In genomic region chr2:218366621-218367414, GRCh38 we compare ENCODE assay signal across 9 cellular contexts. TPM values are rescaled to one million over a fixed set of nuclear protein-coding genes. Genes with fewer than 3 reads are reported as not detected.
DNase-seq lines count a peak whose midpoint lies in the region; TF ChIP-seq lines count a peak whose summit lies in the region.
"Had no signal": no experiment of that assay in that cellular context is flagged by ENCODE, and none has a peak within 500 bp of the region (broad histone marks: within the 10 kb centered on the region; RNA-seq: fewer than 3 reads in every experiment).

No MANE protein-coding gene starts in this region.

- no peaks in the 10 kb centered on the region for H4K20me1 ChIP-seq in OCI-LY1 (ENCODE audit: insufficient read depth, low read length)

- H3K79me2 ChIP-seq in OCI-LY1 (ENCODE audit: insufficient read depth, low read length), result no peaks in the 10 kb centered on the region

- no peak for TF ChIP-seq POLR2A in esophagus squamous epithelium (IDR thresholded peaks at IDR 0.05)

- CTCF ChIA-PET in Calu3 (lab: Charles Lee), result interaction anchor here (1.0 kb wide), 1 partner anchor 305 kb away, joined by 5 read pairs; the partner anchor contains the start of genes RNF25 and STK36

- 85% methylated on average over 5 of the region's 9 CpGs; no CpG with 5 or more reads in 1 of the 2 donors for WGBS in esophagus squamous epithelium, 2 donors

- H3K4me1 Mint-ChIP-seq in Calu3 (ENCODE audit: low read depth, unreplicated experiment), result no peaks in the 10 kb centered on the region

- H3K9me3 ChIP-seq in OCI-LY1 (ENCODE audit: low read length), result no peaks in the 10 kb centered on the region
- H3K9me3 ChIP-seq in esophagus squamous epithelium, result peaks cover 0 to 10% (median 0%) of the 10 kb centered on the region in 3 donors

- no peaks in the 10 kb centered on the region for H3K9me3 Mint-ChIP-seq in Calu3 (ENCODE audit: low read depth, unreplicated experiment)

- H3K9ac ChIP-seq in OCI-LY1 (ENCODE audit: low read length), result no peak overlapping the region

- no peaks in the 10 kb centered on the region for H3F3A ChIP-seq in OCI-LY1 (ENCODE audit: insufficient read depth, low read length)

- no peaks in the 10 kb centered on the region; the same call in 1 of the 2 replicates for H3K36me3 ChIP-seq in OCI-LY1 (ENCODE audit: insufficient read depth, low read length)
- H3K36me3 ChIP-seq in esophagus squamous epithelium, result no peaks in the 10 kb centered on the region

- H2AFZ ChIP-seq in OCI-LY1 (ENCODE audit: low read length), result no peak overlapping the region

- H3K4me3 ChIP-seq in OCI-LY1 (ENCODE audit: low read depth, low read length, poor library complexity, severe bottlenecking) (peak overlapping the region; percentile 58), esophagus squamous epithelium (peak overlapping the region; percentile 51 to 70 (median 60))

- DNase-seq in Calu3, result no peak
- DNase-seq in esophagus squamous epithelium (lab: John Stamatoyannopoulos, UW), result no peak
- peak; percentile 60 for DNase-seq in posterior vena cava (ENCODE audit: low spot score)
- no peak for DNase-seq in GM19238 (ENCODE audit: insufficient read length, low spot score)
- DNase-seq in stimulated activated CD4-positive, alpha-beta T cell treated with anti-CD3 and anti-CD28 coated beads, Interleukin-1b, Interleukin-23, amount 100 ng/mL, for 48 hours, result no peak
- DNase-seq in NCI-H446 (lab: John Stamatoyannopoulos, UW), result no peak
- DNase-seq in stimulated activated CD4-positive, alpha-beta T cell treated with anti-CD3 and anti-CD28 coated beads, Interleukin-12 subunit alpha, Interleukin-12 subunit beta, amount 100 ng/mL, for 4 hours, result no peak

- TF ChIP-seq CTCF in Calu3 (IDR thresholded peaks at IDR 0.05; ENCODE audit: unreplicated experiment), result no peak
- no peak for TF ChIP-seq CTCF in OCI-LY1 (IDR thresholded peaks at IDR 0.05; ENCODE audit: low read length)
- no peak for TF ChIP-seq CTCF in esophagus squamous epithelium (IDR thresholded peaks at IDR 0.05)

- peak overlapping the region; percentile 87 for H3K4me3 Mint-ChIP-seq in Calu3 (ENCODE audit: low read depth, unreplicated experiment)

- peaks cover 10% of the 10 kb centered on the region for H3K4me1 ChIP-seq in OCI-LY1 (ENCODE audit: insufficient read depth, low read length, severe bottlenecking)
- H3K4me1 ChIP-seq in esophagus squamous epithelium, result peaks cover 0 to 18% (median 6%) of the 10 kb centered on the region in 3 donors

- H3K36me3 Mint-ChIP-seq in Calu3 (ENCODE audit: insufficient read depth, unreplicated experiment), result peaks cover 13% of the 10 kb centered on the region

- peak overlapping the region; percentile 73 for H3K4me2 ChIP-seq in OCI-LY1 (ENCODE audit: low read length)

- peaks cover 17% of the 10 kb centered on the region; the same call in 1 of the 2 replicates for H3K27me3 ChIP-seq in OCI-LY1 (ENCODE audit: insufficient read depth, low read length)
- no peaks in the 10 kb centered on the region for H3K27me3 ChIP-seq in esophagus squamous epithelium

- no peak overlapping the region for H3K27ac ChIP-seq in OCI-LY1 (ENCODE audit: low read depth, low read length, poor library complexity, severe bottlenecking)
- peak overlapping the region; percentile 83 to 93 (median 92) for H3K27ac ChIP-seq in esophagus squamous epithelium

- intact Hi-C loops in Calu3 (cut with micrococcal nuclease; ENCODE audit: unreplicated experiment) (no loop called here), esophagus squamous epithelium (cut with DNase I) (no loop called here), posterior vena cava (cut with DNase I) (loop anchor here in 1 of 2 donors (10.0 kb wide), 1 partner anchor 182 kb away; no protein-coding TSS in a partner anchor)

- H3K9me2 ChIP-seq in OCI-LY1 (ENCODE audit: low read depth, low read length), result no peaks in the 10 kb centered on the region

- BruUV-seq in Calu3 (replicated peaks; lab: Mats Ljungman, UMichigan), result TSS peak; percentile 94

- peak overlapping the region; percentile 90 for H3K27ac Mint-ChIP-seq in Calu3 (ENCODE audit: unreplicated experiment)

- no peaks in the 10 kb centered on the region for H3K27me3 Mint-ChIP-seq in Calu3 (ENCODE audit: unreplicated experiment)

RNA-seq across cellular contexts. Expression of gene CATIP, which starts 10.2 kb away (rescaled TPM):
- total RNA-seq in Calu3 (2022), result 0.71 TPM in 1 of 2 replicates, not detected in the other
- not detected for total RNA-seq in esophagus squamous epithelium
- not detected for total RNA-seq in posterior vena cava
- total RNA-seq: T-helper 1 cell treated with Interleukin-12 subunit alpha and Interleukin-12 subunit beta and Interleukin-4 antibody, amounts not matched to agents 30 ng/mL and 1 ng/mL, for 36 hours had no signal

RNA-seq across cellular contexts. Expression of gene SLC11A1, which starts 15.3 kb away (rescaled TPM):
- total RNA-seq in Calu3 (2022) (0.12 TPM in 1 of 2 replicates, not detected in the other), esophagus squamous epithelium (10 to 100 TPM in 1 of 4 donors, 1 to 10 TPM in 3; 1.7 to 10.6 (median 8.7) TPM), posterior vena cava (10 to 100 TPM; 28.8 to 77.1 TPM)

RNA-seq across cellular contexts. Expression of gene CTDSP1, which starts 32.9 kb away (rescaled TPM):
- 58.0 and 59.3 TPM in 2 replicates for total RNA-seq in Calu3 (2022)
- 10 to 100 TPM; 47.3 to 87.4 (median 58.0) TPM for total RNA-seq in esophagus squamous epithelium
- total RNA-seq in posterior vena cava, result 100 to 1,000 TPM; 112 to 142 TPM

RNA-seq across cellular contexts. Expression of gene VIL1, which starts 52.1 kb away (rescaled TPM):
- total RNA-seq in Calu3 (2022), result 9.0 and 16.4 TPM in 2 replicates
- not detected for total RNA-seq in esophagus squamous epithelium
- not detected for total RNA-seq in posterior vena cava
- total RNA-seq: T-helper 1 cell treated with Interleukin-12 subunit alpha and Interleukin-12 subunit beta and Interleukin-4 antibody, amounts not matched to agents 30 ng/mL and 1 ng/mL, for 36 hours had no signal
